ENCODE assay signal across 1 cellular context in the genomic region with DNA sequence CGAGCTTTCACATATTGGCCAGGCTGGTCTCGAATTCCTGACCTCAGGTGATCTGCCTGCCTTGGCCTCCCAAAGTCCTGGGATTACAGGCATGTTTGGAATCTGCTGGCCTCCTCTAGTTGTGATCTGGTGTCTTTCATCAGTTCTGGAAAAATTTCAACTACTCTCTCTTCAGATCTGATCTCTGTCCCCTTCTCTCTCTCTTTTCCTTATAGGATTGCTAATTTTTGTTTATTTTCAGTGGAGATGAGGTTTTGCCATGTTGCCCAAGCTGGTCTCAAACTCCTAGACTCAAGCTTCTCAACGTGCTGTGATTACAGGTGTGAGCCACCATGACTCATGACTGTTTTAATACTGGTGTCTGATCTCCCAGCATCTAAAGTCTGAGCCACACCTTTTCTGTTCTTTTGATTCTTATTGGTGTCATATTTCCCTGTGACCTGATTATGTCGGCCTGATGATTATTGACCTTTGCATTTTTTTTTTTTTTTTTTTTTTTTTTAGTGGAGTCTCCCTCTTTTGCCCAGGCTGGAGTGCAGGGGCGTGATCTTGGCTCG.
TF ChIP-seq lines count a peak whose summit lies in the region.

No MANE protein-coding gene starts in this region.

TF ChIP-seq in HepG2, 621 proteins besides CTCF, POLR2A, EP300 and RAD21:
- TF ChIP-seq, protein P1, sequence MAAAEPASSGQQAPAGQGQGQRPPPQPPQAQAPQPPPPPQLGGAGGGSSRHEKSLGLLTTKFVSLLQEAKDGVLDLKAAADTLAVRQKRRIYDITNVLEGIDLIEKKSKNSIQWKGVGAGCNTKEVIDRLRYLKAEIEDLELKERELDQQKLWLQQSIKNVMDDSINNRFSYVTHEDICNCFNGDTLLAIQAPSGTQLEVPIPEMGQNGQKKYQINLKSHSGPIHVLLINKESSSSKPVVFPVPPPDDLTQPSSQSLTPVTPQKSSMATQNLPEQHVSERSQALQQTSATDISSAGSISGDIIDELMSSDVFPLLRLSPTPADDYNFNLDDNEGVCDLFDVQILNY (CRISPR knock-in tag; conservative IDR thresholded peaks at IDR 0.05): no peak
- 0 out of 2 replicates have a peak, but pooled peaks have one; percentile 12 for TF ChIP-seq ZMYM2 (CRISPR knock-in tag; IDR thresholded peaks at IDR 0.05)
- TF ChIP-seq, protein P2, sequence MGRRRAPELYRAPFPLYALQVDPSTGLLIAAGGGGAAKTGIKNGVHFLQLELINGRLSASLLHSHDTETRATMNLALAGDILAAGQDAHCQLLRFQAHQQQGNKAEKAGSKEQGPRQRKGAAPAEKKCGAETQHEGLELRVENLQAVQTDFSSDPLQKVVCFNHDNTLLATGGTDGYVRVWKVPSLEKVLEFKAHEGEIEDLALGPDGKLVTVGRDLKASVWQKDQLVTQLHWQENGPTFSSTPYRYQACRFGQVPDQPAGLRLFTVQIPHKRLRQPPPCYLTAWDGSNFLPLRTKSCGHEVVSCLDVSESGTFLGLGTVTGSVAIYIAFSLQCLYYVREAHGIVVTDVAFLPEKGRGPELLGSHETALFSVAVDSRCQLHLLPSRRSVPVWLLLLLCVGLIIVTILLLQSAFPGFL (CRISPR knock-in tag; IDR thresholded peaks at IDR 0.05): no peak
